In the genomic region with DNA sequence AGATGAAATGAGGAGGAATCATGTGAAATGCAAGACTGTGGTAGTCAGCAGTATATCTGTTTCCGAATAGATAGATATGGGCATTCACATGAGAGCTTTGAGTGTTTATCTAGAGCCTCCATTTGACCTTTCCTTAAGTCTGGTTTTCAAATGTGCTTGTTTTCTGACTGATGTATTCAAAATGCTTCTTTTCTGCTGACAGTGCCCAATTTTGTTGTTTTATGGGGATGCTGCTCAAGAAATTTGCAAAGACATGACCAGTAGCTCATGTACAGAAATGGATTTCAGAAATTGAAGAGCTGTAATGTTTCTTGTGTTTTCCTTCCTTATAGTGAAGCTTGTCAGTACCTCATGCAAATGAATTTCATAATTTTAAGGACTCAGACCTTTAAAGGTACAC, we compare ENCODE assay signal across 1 cellular context.
TF ChIP-seq lines count a peak whose summit lies in the region.

No MANE protein-coding gene starts in this region.

TF ChIP-seq in GM23338, 12 proteins besides CTCF, POLR2A, EP300 and RAD21 (continued from another document):
- TF ChIP-seq, protein P1, sequence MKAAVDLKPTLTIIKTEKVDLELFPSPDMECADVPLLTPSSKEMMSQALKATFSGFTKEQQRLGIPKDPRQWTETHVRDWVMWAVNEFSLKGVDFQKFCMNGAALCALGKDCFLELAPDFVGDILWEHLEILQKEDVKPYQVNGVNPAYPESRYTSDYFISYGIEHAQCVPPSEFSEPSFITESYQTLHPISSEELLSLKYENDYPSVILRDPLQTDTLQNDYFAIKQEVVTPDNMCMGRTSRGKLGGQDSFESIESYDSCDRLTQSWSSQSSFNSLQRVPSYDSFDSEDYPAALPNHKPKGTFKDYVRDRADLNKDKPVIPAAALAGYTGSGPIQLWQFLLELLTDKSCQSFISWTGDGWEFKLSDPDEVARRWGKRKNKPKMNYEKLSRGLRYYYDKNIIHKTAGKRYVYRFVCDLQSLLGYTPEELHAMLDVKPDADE (IDR thresholded peaks at IDR 0.05): no peak
- no peak for TF ChIP-seq ZNF114 (CRISPR knock-in tag; IDR thresholded peaks at IDR 0.05)
- TF ChIP-seq NANOG (IDR thresholded peaks at IDR 0.05; ENCODE audit: borderline replicate concordance): no peak
- TF ChIP-seq CREB1 (CRISPR knock-in tag; IDR thresholded peaks at IDR 0.05; ENCODE audit: low read depth): no peak
- no peak for TF ChIP-seq STAT1 (IDR thresholded peaks at IDR 0.05; ENCODE audit: unreplicated experiment)
- TF ChIP-seq POLR2AphosphoS5 (IDR thresholded peaks at IDR 0.05; ENCODE audit: low read depth): no peak
- TF ChIP-seq EZH2phosphoT487 (IDR thresholded peaks at IDR 0.05; ENCODE audit: unreplicated experiment): no peak
- TF ChIP-seq ZNF462 (CRISPR knock-in tag; IDR thresholded peaks at IDR 0.05): no peak
- TF ChIP-seq, protein P2, sequence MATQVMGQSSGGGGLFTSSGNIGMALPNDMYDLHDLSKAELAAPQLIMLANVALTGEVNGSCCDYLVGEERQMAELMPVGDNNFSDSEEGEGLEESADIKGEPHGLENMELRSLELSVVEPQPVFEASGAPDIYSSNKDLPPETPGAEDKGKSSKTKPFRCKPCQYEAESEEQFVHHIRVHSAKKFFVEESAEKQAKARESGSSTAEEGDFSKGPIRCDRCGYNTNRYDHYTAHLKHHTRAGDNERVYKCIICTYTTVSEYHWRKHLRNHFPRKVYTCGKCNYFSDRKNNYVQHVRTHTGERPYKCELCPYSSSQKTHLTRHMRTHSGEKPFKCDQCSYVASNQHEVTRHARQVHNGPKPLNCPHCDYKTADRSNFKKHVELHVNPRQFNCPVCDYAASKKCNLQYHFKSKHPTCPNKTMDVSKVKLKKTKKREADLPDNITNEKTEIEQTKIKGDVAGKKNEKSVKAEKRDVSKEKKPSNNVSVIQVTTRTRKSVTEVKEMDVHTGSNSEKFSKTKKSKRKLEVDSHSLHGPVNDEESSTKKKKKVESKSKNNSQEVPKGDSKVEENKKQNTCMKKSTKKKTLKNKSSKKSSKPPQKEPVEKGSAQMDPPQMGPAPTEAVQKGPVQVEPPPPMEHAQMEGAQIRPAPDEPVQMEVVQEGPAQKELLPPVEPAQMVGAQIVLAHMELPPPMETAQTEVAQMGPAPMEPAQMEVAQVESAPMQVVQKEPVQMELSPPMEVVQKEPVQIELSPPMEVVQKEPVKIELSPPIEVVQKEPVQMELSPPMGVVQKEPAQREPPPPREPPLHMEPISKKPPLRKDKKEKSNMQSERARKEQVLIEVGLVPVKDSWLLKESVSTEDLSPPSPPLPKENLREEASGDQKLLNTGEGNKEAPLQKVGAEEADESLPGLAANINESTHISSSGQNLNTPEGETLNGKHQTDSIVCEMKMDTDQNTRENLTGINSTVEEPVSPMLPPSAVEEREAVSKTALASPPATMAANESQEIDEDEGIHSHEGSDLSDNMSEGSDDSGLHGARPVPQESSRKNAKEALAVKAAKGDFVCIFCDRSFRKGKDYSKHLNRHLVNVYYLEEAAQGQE (IDR thresholded peaks at IDR 0.05; ENCODE audit: unreplicated experiment): no peak
- no peak for TF ChIP-seq ZNF331 (CRISPR knock-in tag; IDR thresholded peaks at IDR 0.05; ENCODE audit: low read depth)
- no peak for TF ChIP-seq EZH2 (IDR thresholded peaks at IDR 0.05; ENCODE audit: low read depth, unreplicated experiment)
